8 cellular contexts compared by ENCODE assay signal in genomic region chr14:69682607-69683263, GRCh38.
DNase-seq lines count a peak whose midpoint lies in the region; FAIRE-seq and TF ChIP-seq lines count a peak whose summit lies in the region.

No MANE protein-coding gene starts in this region.

- no peaks in the 10 kb centered on the region for H3K27me3 ChIP-seq in keratinocyte (ENCODE audit: control insufficient read depth, extremely low read depth, insufficient read depth, low read length)
- H3K27me3 ChIP-seq in tibial artery, result no peaks in the 10 kb centered on the region

- no peaks in the 10 kb centered on the region for H3K9me3 ChIP-seq in keratinocyte (ENCODE audit: control insufficient read depth, low read depth, low read length)
- H3K9me3 ChIP-seq in tibial artery, result no peaks in the 10 kb centered on the region

- H3K9me1 ChIP-seq in keratinocyte (ENCODE audit: control insufficient read depth, extremely low read depth, insufficient read depth, low read length), result peaks cover 2% of the 10 kb centered on the region

- H3K4me2 ChIP-seq in keratinocyte (ENCODE audit: control insufficient read depth, extremely low read depth, insufficient read depth, low read depth, low read length), result peak overlapping the region; percentile 29

- dilution Hi-C loops in keratinocyte (cut with MboI; ENCODE audit: extremely low pct_ligation_motif_present, low sequenced_read_pairs), result no loop called here

- H3K36me3 ChIP-seq in keratinocyte (ENCODE audit: control insufficient read depth in 2 of 2, extremely low read depth in 1 of 2, insufficient read depth in 2 of 2, low read length in 2 of 2), result peaks cover 0 to 3% of the 10 kb centered on the region in 2 experiments
- no peaks in the 10 kb centered on the region for H3K36me3 ChIP-seq in tibial artery

- TF ChIP-seq CTCF in keratinocyte (optimal IDR thresholded peaks at IDR 0.05 in 1 of 3, IDR thresholded peaks at IDR 0.05 in 1 of 3, conservative IDR thresholded peaks at IDR 0.05 in 1 of 3; ENCODE audit: extremely low read depth in 1 of 3, insufficient read depth in 2 of 3, low read length in 3 of 3) (no peak), tibial artery (IDR thresholded peaks at IDR 0.05) (no peak)

- H3K9me3 Mint-ChIP-seq in activated naive CD4-positive, alpha-beta T cell treated with anti-CD3 and anti-CD28 coated beads for 36 hours, result no peaks in the 10 kb centered on the region

- peak; percentile 58 for DNase-seq in activated naive CD4-positive, alpha-beta T cell treated with anti-CD3 and anti-CD28 coated beads for 36 hours
- no peak for DNase-seq in activated naive CD4-positive, alpha-beta T cell (lab: John Stamatoyannopoulos, UW)
- DNase-seq in activated T-cell treated with anti-CD3 and anti-CD28 coated beads, Interleukin-2, amount 50 U/mL, for 48 hours, result peak; percentile 17 to 20
- DNase-seq in keratinocyte (ENCODE audit: low read depth, low spot score), result no peak
- DNase-seq in tibial artery, result no peak
- DNase-seq in NCI-H2107 (lab: John Stamatoyannopoulos, UW), result no peak
- no peak for DNase-seq in DMS153 (lab: John Stamatoyannopoulos, UW)
- no peak for DNase-seq in NCI-H748 treated with DMSO at 0.1 percent for 48 hours (lab: John Stamatoyannopoulos, UW)

- H3K4me1 Mint-ChIP-seq in activated naive CD4-positive, alpha-beta T cell treated with anti-CD3 and anti-CD28 coated beads for 36 hours (ENCODE audit: low read depth), result peaks cover 80% of the 10 kb centered on the region

- no peak overlapping the region for H2AFZ ChIP-seq in keratinocyte (ENCODE audit: control insufficient read depth, low read length)

- no peak overlapping the region for H3K9ac ChIP-seq in keratinocyte (ENCODE audit: control insufficient read depth, extremely low read depth, insufficient read depth, low read length)

- H3K4me1 ChIP-seq in keratinocyte (ENCODE audit: control insufficient read depth, extremely low read depth, insufficient read depth, low read length) (peaks cover 44% of the 10 kb centered on the region), tibial artery (peaks cover 0 to 72% (median 59%) of the 10 kb centered on the region in 4 donors)

- peaks cover 34% of the 10 kb centered on the region for H3K79me2 ChIP-seq in keratinocyte (ENCODE audit: control insufficient read depth, insufficient read depth, low read length)

- CTCF ChIA-PET in activated naive CD4-positive, alpha-beta T cell treated with anti-CD3 and anti-CD28 coated beads for 36 hours (lab: Charles Lee), result interaction anchor here (0.6 to 2.0 kb wide), 5 partner anchors 9 to 78 kb away, joined by 3 to 8 read pairs (median 5); no protein-coding TSS in a partner anchor

- H3K36me3 Mint-ChIP-seq in activated naive CD4-positive, alpha-beta T cell treated with anti-CD3 and anti-CD28 coated beads for 36 hours (ENCODE audit: low read depth), result peaks cover 19% of the 10 kb centered on the region

- H3K27ac Mint-ChIP-seq in activated naive CD4-positive, alpha-beta T cell treated with anti-CD3 and anti-CD28 coated beads for 36 hours, result peak overlapping the region; percentile 93

- no peak overlapping the region for H3K4me3 Mint-ChIP-seq in activated naive CD4-positive, alpha-beta T cell treated with anti-CD3 and anti-CD28 coated beads for 36 hours

- H3K27me3 Mint-ChIP-seq in activated naive CD4-positive, alpha-beta T cell treated with anti-CD3 and anti-CD28 coated beads for 36 hours (ENCODE audit: low read depth), result no peaks in the 10 kb centered on the region

- FAIRE-seq in keratinocyte (lab: Jason Lieb, UNC), result peak; percentile 55

- H3K4me3 ChIP-seq in keratinocyte (ENCODE audit: control insufficient read depth in 2 of 3, extremely low read depth in 1 of 3, insufficient read depth in 2 of 3, low read depth in 1 of 3, low read length in 3 of 3), result no peak overlapping the region
- H3K4me3 ChIP-seq in tibial artery, result no peak overlapping the region

- intact Hi-C loops in activated naive CD4-positive, alpha-beta T cell treated with anti-CD3 and anti-CD28 coated beads for 36 hours (cut with micrococcal nuclease), result no loop called here
- intact Hi-C loops in tibial artery (cut with DNase I; ENCODE audit: low total_unique reads), result no loop called here

- H4K20me1 ChIP-seq in keratinocyte (ENCODE audit: control insufficient read depth, extremely low read depth, insufficient read depth, low read length), result no peaks in the 10 kb centered on the region

- H3K27ac ChIP-seq in keratinocyte (ENCODE audit: control insufficient read depth, insufficient read depth, low read length) (peak overlapping the region; percentile 46), tibial artery (peak overlapping the region; percentile 14 to 38)

Comparison
In these comparisons a context has a peak if more than half of its experiments do, and no peak if none do; other contexts are left out.
1. DNase-seq: peak in activated naive CD4-positive, alpha-beta T cell treated with anti-CD3 and anti-CD28 coated beads for 36 hours (single experiment) and activated T-cell treated with anti-CD3 and anti-CD28 coated beads, Interleukin-2, amount 50 U/mL, for 48 hours (2 of 2); none in activated naive CD4-positive, alpha-beta T cell (0 of 4), keratinocyte (single experiment), tibial artery (0 of 2), NCI-H2107 (single experiment), DMS153 (single experiment) and NCI-H748 treated with DMSO at 0.1 percent for 48 hours (single experiment).